Comparison of ENCODE assay signal across 1 cellular context in genomic region chr17:82000803-82001649, GRCh38.
TF ChIP-seq lines count a peak whose summit lies in the region.

No MANE protein-coding gene starts in this region.

TF ChIP-seq in HepG2, 621 proteins besides CTCF, POLR2A, EP300 and RAD21 (continued from another document):
- TF ChIP-seq, protein P1, sequence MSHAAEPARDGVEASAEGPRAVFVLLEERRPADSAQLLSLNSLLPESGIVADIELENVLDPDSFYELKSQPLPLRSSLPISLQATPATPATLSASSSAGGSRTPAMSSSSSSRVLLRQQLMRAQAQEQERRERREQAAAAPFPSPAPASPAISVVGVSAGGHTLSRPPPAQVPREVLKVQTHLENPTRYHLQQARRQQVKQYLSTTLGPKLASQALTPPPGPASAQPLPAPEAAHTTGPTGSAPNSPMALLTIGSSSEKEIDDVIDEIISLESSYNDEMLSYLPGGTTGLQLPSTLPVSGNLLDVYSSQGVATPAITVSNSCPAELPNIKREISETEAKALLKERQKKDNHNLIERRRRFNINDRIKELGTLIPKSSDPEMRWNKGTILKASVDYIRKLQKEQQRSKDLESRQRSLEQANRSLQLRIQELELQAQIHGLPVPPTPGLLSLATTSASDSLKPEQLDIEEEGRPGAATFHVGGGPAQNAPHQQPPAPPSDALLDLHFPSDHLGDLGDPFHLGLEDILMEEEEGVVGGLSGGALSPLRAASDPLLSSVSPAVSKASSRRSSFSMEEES (CRISPR knock-in tag; IDR thresholded peaks at IDR 0.05): peak; percentile 92
- TF ChIP-seq TOPORS (CRISPR knock-in tag; IDR thresholded peaks at IDR 0.05): no peak; the same call in 1 of the 2 replicates
